Comparison of ENCODE assay signal across 8 cellular contexts in the genomic region with DNA sequence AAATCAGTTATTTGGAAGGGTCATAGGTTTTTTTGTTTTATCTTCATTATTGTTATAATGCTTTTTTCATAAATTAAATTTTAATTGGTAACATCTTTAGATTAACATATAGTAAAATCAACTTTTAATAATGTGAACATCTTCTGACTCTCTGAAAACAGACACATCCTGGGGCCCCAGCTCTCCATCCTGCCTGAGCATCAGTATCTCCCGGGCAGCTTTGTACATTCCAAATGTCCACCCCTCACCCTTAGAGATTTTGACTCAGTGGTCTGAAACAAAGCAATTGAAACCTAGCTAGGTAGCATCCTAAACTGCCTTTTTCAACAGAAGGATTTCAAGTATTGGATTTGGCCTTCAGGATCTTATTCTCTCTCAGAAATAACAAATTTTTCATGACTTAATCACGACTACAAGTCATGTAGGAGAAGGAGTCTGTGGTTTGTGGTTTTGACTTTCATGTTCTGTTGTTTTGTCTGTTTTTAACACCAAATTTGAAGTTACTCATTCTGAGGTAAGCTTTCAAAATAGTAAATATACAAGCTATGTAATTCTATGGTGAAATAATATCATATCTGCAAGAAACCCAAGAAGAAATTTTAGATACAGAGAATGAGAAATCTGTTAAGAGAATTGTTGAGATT.
DNase-seq lines count a peak whose midpoint lies in the region; ATAC-seq and TF ChIP-seq lines count a peak whose summit lies in the region.

No MANE protein-coding gene starts in this region.

- no peak overlapping the region for H3K27ac ChIP-seq in osteoblast (ENCODE audit: low read depth, low read length)

- ATAC-seq in GM19043 (IDR thresholded peaks at IDR 0.05; ENCODE audit: low read depth, unreplicated experiment) (peak; percentile 51), HG03135 (IDR thresholded peaks at IDR 0.05; ENCODE audit: unreplicated experiment) (peak; percentile 56)

- no peak for TF ChIP-seq CTCF in osteoblast (IDR thresholded peaks at IDR 0.05; ENCODE audit: extremely low read depth, low read depth, low read length)

- peaks cover 3% of the 10 kb centered on the region for H3K4me1 ChIP-seq in osteoblast (ENCODE audit: insufficient read depth, low read length)

- DNase-seq in AG08396 (ENCODE audit: low spot score) (peak; percentile 45), brain pericyte (ENCODE audit: low read depth, low spot score) (peak; percentile 22), D341Med (ENCODE audit: low spot score) (no peak), CD1c-positive myeloid dendritic cell (ENCODE audit: extremely low spot score) (no peak), osteoblast (ENCODE audit: insufficient read length, low spot score, missing footprints) (no peak), NCI-H524 treated with DMSO at 0.1 percent for 48 hours (lab: John Stamatoyannopoulos, UW) (no peak)

- no peaks in the 10 kb centered on the region for H4K20me1 ChIP-seq in osteoblast (ENCODE audit: insufficient read depth, low read length)

- no peaks in the 10 kb centered on the region for H3K36me3 ChIP-seq in osteoblast (ENCODE audit: insufficient read depth, low read length)

- no peak overlapping the region for H3K4me3 ChIP-seq in osteoblast (ENCODE audit: insufficient read depth, low read length)

- no peak overlapping the region for H2AFZ ChIP-seq in osteoblast (ENCODE audit: low read length)

- no peak overlapping the region for H3K4me2 ChIP-seq in osteoblast (ENCODE audit: insufficient read depth, low read length)

- no peaks in the 10 kb centered on the region for H3K79me2 ChIP-seq in osteoblast (ENCODE audit: insufficient read depth, low read length)

- H3K9me3 ChIP-seq in osteoblast (ENCODE audit: low read depth, low read length): no peaks in the 10 kb centered on the region

- H3K27me3 ChIP-seq in osteoblast (ENCODE audit: insufficient read depth, low read length): no peaks in the 10 kb centered on the region

Comparison
In these comparisons a context has a peak if more than half of its experiments do, and no peak if none do; other contexts are left out.
1. DNase-seq: peak in AG08396 (single experiment) and brain pericyte (single experiment); none in D341Med (single experiment), CD1c-positive myeloid dendritic cell (single experiment), osteoblast (single experiment) and NCI-H524 treated with DMSO at 0.1 percent for 48 hours (single experiment).